25 cellular contexts compared by ENCODE assay signal in genomic region chr18:61398961-61399632, GRCh38.
DNase-seq lines count a peak whose midpoint lies in the region; ATAC-seq, FAIRE-seq and TF ChIP-seq lines count a peak whose summit lies in the region.
"Had no signal": no experiment of that assay in that cellular context is flagged by ENCODE, and none has a peak within 500 bp of the region (broad histone marks: within the 10 kb centered on the region; RNA-seq: fewer than 3 reads in every experiment).

No MANE protein-coding gene starts in this region.

- no peaks in the 10 kb centered on the region for H3K27me3 Mint-ChIP-seq in chondrocyte (ENCODE audit: low read depth)

- ATAC-seq in GM19397 (IDR thresholded peaks at IDR 0.05; ENCODE audit: unreplicated experiment): no peak
- ATAC-seq: HepG2; naive thymus-derived CD8-positive, alpha-beta T cell; stimulated activated naive B cell treated with anti-CD40 and anti-IgM and Interleukin-4, amounts not matched to agents 10 μg/mL and 1 μg/mL and 100 μg/mL, for 72 hours; upper lobe of right lung had no signal

- H3K9me3 Mint-ChIP-seq in chondrocyte (ENCODE audit: low read depth): no peaks in the 10 kb centered on the region
- H3K9me3 Mint-ChIP-seq: activated naive CD4-positive, alpha-beta T cell treated with anti-CD3 and anti-CD28 coated beads, Interleukin-2, amount 50 U/mL, for 24 hours had no signal

- TF ChIP-seq CTCF in chondrocyte (IDR thresholded peaks at IDR 0.05): no peak

- H3K4me3 Mint-ChIP-seq in chondrocyte (ENCODE audit: unreplicated experiment): no peak overlapping the region
- H3K4me3 Mint-ChIP-seq: activated naive CD4-positive, alpha-beta T cell treated with anti-CD3 and anti-CD28 coated beads, Interleukin-2, amount 50 U/mL, for 24 hours; immature natural killer cell; naive thymus-derived CD8-positive, alpha-beta T cell; stimulated activated naive B cell treated with anti-CD40 and anti-IgM and Interleukin-4, amounts not matched to agents 10 μg/mL and 1 μg/mL and 100 μg/mL, for 72 hours had no signal

- no peaks in the 10 kb centered on the region for H3K36me3 Mint-ChIP-seq in chondrocyte (ENCODE audit: low read depth)
- H3K36me3 Mint-ChIP-seq: activated naive CD4-positive, alpha-beta T cell treated with anti-CD3 and anti-CD28 coated beads, Interleukin-2, amount 50 U/mL, for 24 hours; immature natural killer cell; naive thymus-derived CD8-positive, alpha-beta T cell; stimulated activated naive B cell treated with anti-CD40 and anti-IgM and Interleukin-4, amounts not matched to agents 10 μg/mL and 1 μg/mL and 100 μg/mL, for 72 hours had no signal

- H3K4me1 Mint-ChIP-seq in chondrocyte (ENCODE audit: low read depth): peaks cover 31% of the 10 kb centered on the region
- H3K4me1 Mint-ChIP-seq: activated naive CD4-positive, alpha-beta T cell treated with anti-CD3 and anti-CD28 coated beads, Interleukin-2, amount 50 U/mL, for 24 hours; immature natural killer cell; naive thymus-derived CD8-positive, alpha-beta T cell had no signal

- FAIRE-seq in urothelium cell line (lab: Jason Lieb, UNC): no peak
- FAIRE-seq: GM12891, HepG2 had no signal

- peak overlapping the region; percentile 72 for H3K27ac Mint-ChIP-seq in chondrocyte (ENCODE audit: unreplicated experiment)
- H3K27ac Mint-ChIP-seq: activated naive CD4-positive, alpha-beta T cell treated with anti-CD3 and anti-CD28 coated beads, Interleukin-2, amount 50 U/mL, for 24 hours; immature natural killer cell; naive thymus-derived CD8-positive, alpha-beta T cell; progenitor cell of endocrine pancreas; stimulated activated naive B cell treated with anti-CD40 and anti-IgM and Interleukin-4, amounts not matched to agents 10 μg/mL and 1 μg/mL and 100 μg/mL, for 72 hours had no signal

- DNase-seq in AG08396 (ENCODE audit: low spot score) (peak; percentile 8), HS-5 (ENCODE audit: low read depth) (peak; percentile 63), chondrocyte (ENCODE audit: low spot score) (no peak), lung microvascular endothelial cell (ENCODE audit: low read depth in 2 of 2) (peak; percentile 4 to 6), HK-2 (ENCODE audit: unreplicated experiment) (no peak), urothelium cell line (ENCODE audit: low spot score) (no peak), T1000 (lab: John Stamatoyannopoulos, UW) (no peak)
- DNase-seq: activated CD4-positive, alpha-beta T cell treated with anti-CD3 and anti-CD28 coated beads, Interleukin-2, amount 50 U/mL, for 48 hours; activated T-cell treated with anti-CD3 and anti-CD28 coated beads, Interleukin-2, amount 50 U/mL, for 1 hour; central memory CD4-positive, alpha-beta T cell; immature natural killer cell; mammary epithelial cell; MV-4-11; naive thymus-derived CD8-positive, alpha-beta T cell; NCI-H2081; NCI-H748 treated with DMSO at 0.1 percent for 48 hours; RPMI8226; stimulated activated CD4-positive, alpha-beta T cell treated with anti-CD3 and anti-CD28 coated beads, Interleukin-12 subunit alpha, Interleukin-12 subunit beta, amount 100 ng/mL, for 4 hours; stimulated activated naive B cell treated with anti-CD40 and anti-IgM and Interleukin-4, amounts not matched to agents 10 μg/mL and 1 μg/mL and 100 μg/mL, for 72 hours; upper lobe of right lung had no signal

Comparison
In these comparisons a context has a peak if more than half of its experiments do, and no peak if none do; other contexts are left out.
1. DNase-seq: peak in AG08396 (single experiment), HS-5 (single experiment) and lung microvascular endothelial cell (2 of 2); none in chondrocyte (single experiment), HK-2 (single experiment), urothelium cell line (single experiment) and T1000 (single experiment).